10 cellular contexts compared by ENCODE assay signal in genomic region chr15:73993211-73993994, GRCh38. TPM values are rescaled to one million over a fixed set of nuclear protein-coding genes. Genes with fewer than 3 reads are reported as not detected.
DNase-seq lines count a peak whose midpoint lies in the region; ATAC-seq, FAIRE-seq and TF ChIP-seq lines count a peak whose summit lies in the region.
"Had no signal": no experiment of that assay in that cellular context is flagged by ENCODE, and none has a peak within 500 bp of the region (broad histone marks: within the 10 kb centered on the region; RNA-seq: fewer than 3 reads in every experiment).

No MANE protein-coding gene starts in this region.

- TF ChIP-seq POLR2A in H54 (IDR thresholded peaks at IDR 0.05; ENCODE audit: low read depth, low read length), result no peak

- peaks cover 37 to 49% of the 10 kb centered on the region in 2 donors for H3K4me1 Mint-ChIP-seq in natural killer cell treated with Interleukin-12 subunit alpha and Interleukin-12 subunit beta and Interleukin-15 and Interleukin-18, amount 100 ng/mL, for 72 hours (ENCODE audit: low read depth in 2 of 2)

- H3K27me3 Mint-ChIP-seq in natural killer cell treated with Interleukin-12 subunit alpha and Interleukin-12 subunit beta and Interleukin-15 and Interleukin-18, amount 100 ng/mL, for 72 hours, result no peaks in the 10 kb centered on the region

- H3K4me3 ChIP-seq in ACC112 (ENCODE audit: low read depth, low read length), result peak overlapping the region; percentile 96
- H3K4me3 ChIP-seq in KMS-11 (IDR thresholded peaks at IDR 0.05; ENCODE audit: insufficient read depth, low read depth, low read length), result no peak overlapping the region

- H3K36me3 Mint-ChIP-seq in natural killer cell treated with Interleukin-12 subunit alpha and Interleukin-12 subunit beta and Interleukin-15 and Interleukin-18, amount 100 ng/mL, for 72 hours, result no peaks in the 10 kb centered on the region

- H3K27me3 ChIP-seq in ACC112 (ENCODE audit: insufficient read depth, low read length), result no peaks in the 10 kb centered on the region
- H3K27me3 ChIP-seq in KMS-11 (ENCODE audit: insufficient read depth, low read depth), result no peaks in the 10 kb centered on the region

- H3K4me3 Mint-ChIP-seq in natural killer cell treated with Interleukin-12 subunit alpha and Interleukin-12 subunit beta and Interleukin-15 and Interleukin-18, amount 100 ng/mL, for 72 hours, result peak overlapping the region; percentile 93

- H3K9me3 Mint-ChIP-seq in natural killer cell treated with Interleukin-12 subunit alpha and Interleukin-12 subunit beta and Interleukin-15 and Interleukin-18, amount 100 ng/mL, for 72 hours, result no peaks in the 10 kb centered on the region

- H3K79me2 ChIP-seq in ACC112 (ENCODE audit: control insufficient read depth, insufficient read depth, low read length, unreplicated experiment) (peaks cover 47% of the 10 kb centered on the region), KMS-11 (ENCODE audit: insufficient read depth, low read depth) (peaks cover 47% of the 10 kb centered on the region)

- H3K27ac ChIP-seq in ACC112 (ENCODE audit: low read depth, low read length) (no peak overlapping the region), KMS-11 (no peak overlapping the region), caudate nucleus (ENCODE audit: low read depth, low read length) (peak overlapping the region; percentile 92)

- no peaks in the 10 kb centered on the region for H4K20me1 ChIP-seq in KMS-11 (ENCODE audit: insufficient read depth)

- peak overlapping the region; percentile 74; the same call in 1 of the 2 replicates for H3K4me2 ChIP-seq in KMS-11

- no peak for ATAC-seq in natural killer cell treated with Interleukin-12 subunit alpha and Interleukin-12 subunit beta and Interleukin-15 and Interleukin-18, amount 100 ng/mL, for 72 hours
- no peak for ATAC-seq in HG03135 (IDR thresholded peaks at IDR 0.05; ENCODE audit: unreplicated experiment)
- no peak for ATAC-seq in GM18870 (IDR thresholded peaks at IDR 0.05; ENCODE audit: unreplicated experiment)

- no peak overlapping the region for H3K9ac ChIP-seq in KMS-11

- FAIRE-seq in H54 (lab: Jason Lieb, UNC), result no peak

- TF ChIP-seq CTCF in KMS-11 (conservative IDR thresholded peaks at IDR 0.05; ENCODE audit: low read depth, low read length), result no peak

- H2AFZ ChIP-seq in ACC112 (ENCODE audit: low read length, unreplicated experiment), result no peak overlapping the region
- H2AFZ ChIP-seq in KMS-11 (ENCODE audit: low read depth), result no peak overlapping the region

- DNase-seq in caudate nucleus (lab: John Stamatoyannopoulos, UW) (no peak), SHP77 (lab: John Stamatoyannopoulos, UW) (no peak), H54 (ENCODE audit: insufficient read length, low spot score) (no peak)
- no peak for DNase-seq in natural killer cell treated with Interleukin-12 subunit alpha and Interleukin-12 subunit beta and Interleukin-15 and Interleukin-18, amount 100 ng/mL, for 72 hours (ENCODE audit: low spot score)
- DNase-seq: NCI-H1694; stimulated activated CD4-positive, alpha-beta T cell treated with anti-CD3 and anti-CD28 coated beads, Interleukin-2, amount 100 ng/mL, for 24 hours had no signal

- H3K4me1 ChIP-seq in ACC112 (ENCODE audit: control insufficient read depth, insufficient read depth, low read length, unreplicated experiment), result peaks cover 48% of the 10 kb centered on the region
- H3K4me1 ChIP-seq in KMS-11 (ENCODE audit: low read depth, poor library complexity, severe bottlenecking), result peaks cover 63% of the 10 kb centered on the region

- H3K36me3 ChIP-seq in ACC112 (ENCODE audit: insufficient read depth, low read length) (peaks cover 12% of the 10 kb centered on the region), KMS-11 (ENCODE audit: insufficient read depth) (no peaks in the 10 kb centered on the region)

- peak overlapping the region; percentile 86 to 87 for H3K27ac Mint-ChIP-seq in natural killer cell treated with Interleukin-12 subunit alpha and Interleukin-12 subunit beta and Interleukin-15 and Interleukin-18, amount 100 ng/mL, for 72 hours

RNA-seq across cellular contexts. Expression of gene PML, which starts 1.1 kb away (rescaled TPM):
- 10 to 100 TPM; 62.6 to 72.3 TPM for total RNA-seq in natural killer cell treated with Interleukin-12 subunit alpha and Interleukin-12 subunit beta and Interleukin-15 and Interleukin-18, amount 100 ng/mL, for 72 hours

RNA-seq across cellular contexts. Expression of gene STOML1, which starts 1.3 kb away (rescaled TPM):
- 10 to 100 TPM; 14.3 to 17.9 TPM for total RNA-seq in natural killer cell treated with Interleukin-12 subunit alpha and Interleukin-12 subunit beta and Interleukin-15 and Interleukin-18, amount 100 ng/mL, for 72 hours
